8 cellular contexts compared by ENCODE assay signal in the genomic region with DNA sequence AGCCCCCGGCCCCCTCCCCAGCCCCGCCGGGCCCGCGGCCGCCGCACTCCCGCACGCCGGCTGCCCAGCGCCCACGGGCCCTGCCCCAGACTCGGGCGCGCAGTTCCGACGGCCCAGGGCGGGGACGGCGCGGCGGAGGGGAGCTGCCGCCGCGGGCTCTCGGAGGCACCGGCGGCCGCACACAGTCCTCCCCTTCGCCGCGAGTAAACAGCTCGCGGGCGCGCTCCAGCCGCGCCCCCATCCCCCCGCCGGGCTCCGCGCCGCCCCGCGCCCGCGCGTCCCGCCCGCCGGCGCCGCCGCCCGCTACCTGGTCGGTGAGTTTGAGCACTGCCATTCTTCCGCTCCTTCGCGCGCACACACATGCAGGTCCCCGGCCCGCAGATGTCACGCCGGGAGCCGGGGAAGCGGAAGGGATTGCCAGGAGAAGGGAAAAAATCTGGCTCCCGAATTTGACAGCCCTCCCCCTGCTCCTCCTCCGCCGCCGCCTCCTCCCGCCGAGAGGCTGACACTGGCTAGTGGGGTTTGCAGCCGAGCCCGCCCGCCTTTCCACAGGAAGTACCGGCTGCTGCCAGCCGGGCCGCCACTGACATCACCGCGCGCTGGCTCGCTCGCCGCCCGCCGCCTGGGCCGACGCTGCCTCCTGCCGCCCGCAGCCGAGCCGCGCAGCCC. TPM values are rescaled to one million over a fixed set of nuclear protein-coding genes. Genes with fewer than 3 reads are reported as not detected.
DNase-seq lines count a peak whose midpoint lies in the region; ATAC-seq, FAIRE-seq and TF ChIP-seq lines count a peak whose summit lies in the region.

A gene (minus strand): TSS at position 510 of the 669 bp plus-strand sequence. CDS start 176 bp downstream, at position 334.

- peak within 1 kb of the TSS; percentile 68 for H3K4me3 ChIP-seq in psoas muscle
- H3K4me3 ChIP-seq in urinary bladder (ENCODE audit: low read depth, low read length), result peak within 1 kb of the TSS; percentile 90

- H3K4me1 ChIP-seq in psoas muscle (peaks cover 23% of the 10 kb centered on the region), urinary bladder (ENCODE audit: insufficient read depth) (no peaks in the 10 kb centered on the region)

- TF ChIP-seq POLR2A in GM12891 (IDR thresholded peaks at IDR 0.05; ENCODE audit: low read depth, low read length), result no peak

- DNase-seq in GM12891 (ENCODE audit: insufficient read length, low spot score), result peak; percentile 78
- DNase-seq in NCI-H1417 treated with DMSO at 0.1 percent for 48 hours (lab: John Stamatoyannopoulos, UW), result peak; percentile 12
- peak; percentile 64 for DNase-seq in amniotic epithelial cell (ENCODE audit: low read depth)
- peak; percentile 95 for DNase-seq in left cardiac atrium
- peak; percentile 89 to 96 for DNase-seq in psoas muscle

- no peaks in the 10 kb centered on the region for H3K36me3 ChIP-seq in psoas muscle (ENCODE audit: insufficient read depth in 1 of 2, low read depth in 1 of 2)
- H3K36me3 ChIP-seq in urinary bladder (ENCODE audit: insufficient read depth), result no peaks in the 10 kb centered on the region

- peak; percentile 58 for TF ChIP-seq CTCF in psoas muscle (IDR thresholded peaks at IDR 0.05)

- ATAC-seq in HG02763 (IDR thresholded peaks at IDR 0.05; ENCODE audit: unreplicated experiment), result peak; percentile 71
- ATAC-seq in left cardiac atrium, result peak; percentile 97 to 98
- peak; percentile 91 to 98 (median 96) for ATAC-seq in psoas muscle

- WGBS in psoas muscle, 3 donors, result 0% methylated on average over 28 to 93 of the region's 93 CpGs
- WGBS in urinary bladder, result under 1% methylated on average over 93 of the region's 93 CpGs

- FAIRE-seq in GM12891 (lab: Jason Lieb, UNC), result peak; percentile 91

- H3K27ac ChIP-seq in psoas muscle, result peak within 1 kb of the TSS; percentile 74
- H3K27ac ChIP-seq in urinary bladder (ENCODE audit: low read depth), result peak within 1 kb of the TSS; percentile 68

- H3K9me3 ChIP-seq in psoas muscle, result no peaks in the 10 kb centered on the region

- H3K27me3 ChIP-seq in psoas muscle (ENCODE audit: insufficient read depth in 3 of 3, low read length in 2 of 3), result no peaks in the 10 kb centered on the region

- intact Hi-C loops in T-helper 1 cell treated with Interleukin-12 subunit alpha and Interleukin-12 subunit beta and Interleukin-4 antibody, amounts not matched to agents 30 ng/mL and 1 ng/mL, for 36 hours (cut with micrococcal nuclease), result loop anchor here (1.0 to 5.0 kb wide), 4 partner anchors 18 to 190 kb away; a partner anchor contains a TSS
- intact Hi-C loops in left cardiac atrium (cut with DNase I), result loop anchor here (1.0 to 5.0 kb wide), 4 partner anchors 119 to 198 kb away; no protein-coding TSS in a partner anchor
- intact Hi-C loops in psoas muscle (cut with DNase I), result loop anchor here (2.0 to 10.0 kb wide), 4 partner anchors 58 to 306 kb away; no protein-coding TSS in a partner anchor

TF ChIP-seq in GM12891, 5 proteins besides CTCF, POLR2A, EP300 and RAD21:
- TF ChIP-seq POLR2AphosphoS5 (IDR thresholded peaks at IDR 0.05; ENCODE audit: low read depth, low read length) (no peak), SPI1 (IDR thresholded peaks at IDR 0.05; ENCODE audit: low read depth, low read length) (no peak), PAX5 (IDR thresholded peaks at IDR 0.05; ENCODE audit: insufficient read depth, low read length, severe bottlenecking) (no peak), POU2F2 (IDR thresholded peaks at IDR 0.05; ENCODE audit: low read depth, low read length) (no peak), TAF1 (IDR thresholded peaks at IDR 0.05; ENCODE audit: low read depth, low read length) (no peak)

RNA-seq across cellular contexts. Expression of the gene that starts here (rescaled TPM):
- polyA plus RNA-seq in GM12891 (2012; ENCODE audit: low read depth, missing spikeins), result 13.8 TPM
- 256 and 259 TPM in 2 replicates for total RNA-seq in T-helper 1 cell treated with Interleukin-12 subunit alpha and Interleukin-12 subunit beta and Interleukin-4 antibody, amounts not matched to agents 30 ng/mL and 1 ng/mL, for 36 hours
- total RNA-seq in left cardiac atrium, result 10 to 100 TPM; 10.2 to 16.8 TPM
- total RNA-seq in psoas muscle, result 1 to 10 TPM; 1.7 to 9.3 (median 8.5) TPM
- under 1 TPM; 0.35 to 0.93 (median 0.40) TPM for polyA plus RNA-seq in psoas muscle
- total RNA-seq in urinary bladder, result 39.4 TPM
- polyA plus RNA-seq in urinary bladder, result 17.5 TPM

Comparison
In these comparisons a context has a peak if more than half of its experiments do, and no peak if none do; other contexts are left out.
1. Peak in every context shown above with its lines: DNase-seq, ATAC-seq, H3K4me3 ChIP-seq and H3K27ac ChIP-seq.
2. DNase-seq: peak in every context shown above with its lines; median percentile 95 in left cardiac atrium; 92 in psoas muscle; 78 in GM12891; 64 in amniotic epithelial cell; 12 in NCI-H1417 treated with DMSO at 0.1 percent for 48 hours.